ENCODE assay signal across 1 cellular context in genomic region chr1:54865238-54866073, GRCh38.
TF ChIP-seq lines count a peak whose summit lies in the region.

No MANE protein-coding gene starts in this region.

TF ChIP-seq in HepG2, 621 proteins besides CTCF, POLR2A, EP300 and RAD21 (continued from another document and continues in another):
- TF ChIP-seq ZNF407 (CRISPR knock-in tag; IDR thresholded peaks at IDR 0.05; ENCODE audit: not compliant biosample characterization): no peak
- no peak for TF ChIP-seq ZNF430 (CRISPR knock-in tag; IDR thresholded peaks at IDR 0.05)
- TF ChIP-seq, protein P1, sequence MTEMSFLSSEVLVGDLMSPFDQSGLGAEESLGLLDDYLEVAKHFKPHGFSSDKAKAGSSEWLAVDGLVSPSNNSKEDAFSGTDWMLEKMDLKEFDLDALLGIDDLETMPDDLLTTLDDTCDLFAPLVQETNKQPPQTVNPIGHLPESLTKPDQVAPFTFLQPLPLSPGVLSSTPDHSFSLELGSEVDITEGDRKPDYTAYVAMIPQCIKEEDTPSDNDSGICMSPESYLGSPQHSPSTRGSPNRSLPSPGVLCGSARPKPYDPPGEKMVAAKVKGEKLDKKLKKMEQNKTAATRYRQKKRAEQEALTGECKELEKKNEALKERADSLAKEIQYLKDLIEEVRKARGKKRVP (CRISPR knock-in tag; IDR thresholded peaks at IDR 0.05): peak in 1 of 2 experiments; percentile 65; a peak in 1 of 4 replicates
- peak; percentile 74 for TF ChIP-seq HDAC1 (CRISPR knock-in tag; IDR thresholded peaks at IDR 0.05)
- TF ChIP-seq, protein P2, sequence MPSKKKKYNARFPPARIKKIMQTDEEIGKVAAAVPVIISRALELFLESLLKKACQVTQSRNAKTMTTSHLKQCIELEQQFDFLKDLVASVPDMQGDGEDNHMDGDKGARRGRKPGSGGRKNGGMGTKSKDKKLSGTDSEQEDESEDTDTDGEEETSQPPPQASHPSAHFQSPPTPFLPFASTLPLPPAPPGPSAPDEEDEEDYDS (CRISPR knock-in tag; IDR thresholded peaks at IDR 0.05): no peak
- TF ChIP-seq RNF219 (CRISPR knock-in tag; IDR thresholded peaks at IDR 0.05): no peak
- no peak for TF ChIP-seq NONO (IDR thresholded peaks at IDR 0.05)
- peak; percentile 38; the same call in 1 of the 2 replicates for TF ChIP-seq NONO (CRISPR knock-in tag; conservative IDR thresholded peaks at IDR 0.05)
- TF ChIP-seq CERS6 (CRISPR knock-in tag; IDR thresholded peaks at IDR 0.05): no peak
- TF ChIP-seq FOSL2 (CRISPR knock-in tag; IDR thresholded peaks at IDR 0.05): peak; percentile 68; the same call in 1 of the 2 replicates
- no peak for TF ChIP-seq MTERF4 (CRISPR knock-in tag; IDR thresholded peaks at IDR 0.05)
- TF ChIP-seq BRD4 (CRISPR knock-in tag; IDR thresholded peaks at IDR 0.05): no peak
- TF ChIP-seq LCORL (IDR thresholded peaks at IDR 0.05): no peak
- peak; percentile 85 for TF ChIP-seq LCORL (CRISPR knock-in tag; IDR thresholded peaks at IDR 0.05)
- TF ChIP-seq HNF1B (CRISPR knock-in tag; IDR thresholded peaks at IDR 0.05): peak; percentile 87
- TF ChIP-seq TIGD3 (CRISPR knock-in tag; IDR thresholded peaks at IDR 0.05; ENCODE audit: borderline replicate concordance): no peak
- no peak for TF ChIP-seq ZNF678 (CRISPR knock-in tag; IDR thresholded peaks at IDR 0.05)
- peak; percentile 41; the same call in 1 of the 2 replicates for TF ChIP-seq ZNF670 (CRISPR knock-in tag; IDR thresholded peaks at IDR 0.05; ENCODE audit: borderline replicate concordance)
- no peak for TF ChIP-seq HOXA9 (CRISPR knock-in tag; IDR thresholded peaks at IDR 0.05; ENCODE audit: borderline replicate concordance)
- no peak for TF ChIP-seq ZFYVE20 (CRISPR knock-in tag; IDR thresholded peaks at IDR 0.05; ENCODE audit: borderline replicate concordance, low read depth)
- peak; percentile 12 for TF ChIP-seq YY1 (IDR thresholded peaks at IDR 0.05; ENCODE audit: insufficient read depth, insufficient replicate concordance, low read depth, low read length)
- TF ChIP-seq, protein P3, sequence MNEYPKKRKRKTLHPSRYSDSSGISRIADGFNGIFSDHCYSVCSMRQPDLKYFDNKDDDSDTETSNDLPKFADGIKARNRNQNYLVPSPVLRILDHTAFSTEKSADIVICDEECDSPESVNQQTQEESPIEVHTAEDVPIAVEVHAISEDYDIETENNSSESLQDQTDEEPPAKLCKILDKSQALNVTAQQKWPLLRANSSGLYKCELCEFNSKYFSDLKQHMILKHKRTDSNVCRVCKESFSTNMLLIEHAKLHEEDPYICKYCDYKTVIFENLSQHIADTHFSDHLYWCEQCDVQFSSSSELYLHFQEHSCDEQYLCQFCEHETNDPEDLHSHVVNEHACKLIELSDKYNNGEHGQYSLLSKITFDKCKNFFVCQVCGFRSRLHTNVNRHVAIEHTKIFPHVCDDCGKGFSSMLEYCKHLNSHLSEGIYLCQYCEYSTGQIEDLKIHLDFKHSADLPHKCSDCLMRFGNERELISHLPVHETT (CRISPR knock-in tag; conservative IDR thresholded peaks at IDR 0.05): no peak
- TF ChIP-seq, protein P4, sequence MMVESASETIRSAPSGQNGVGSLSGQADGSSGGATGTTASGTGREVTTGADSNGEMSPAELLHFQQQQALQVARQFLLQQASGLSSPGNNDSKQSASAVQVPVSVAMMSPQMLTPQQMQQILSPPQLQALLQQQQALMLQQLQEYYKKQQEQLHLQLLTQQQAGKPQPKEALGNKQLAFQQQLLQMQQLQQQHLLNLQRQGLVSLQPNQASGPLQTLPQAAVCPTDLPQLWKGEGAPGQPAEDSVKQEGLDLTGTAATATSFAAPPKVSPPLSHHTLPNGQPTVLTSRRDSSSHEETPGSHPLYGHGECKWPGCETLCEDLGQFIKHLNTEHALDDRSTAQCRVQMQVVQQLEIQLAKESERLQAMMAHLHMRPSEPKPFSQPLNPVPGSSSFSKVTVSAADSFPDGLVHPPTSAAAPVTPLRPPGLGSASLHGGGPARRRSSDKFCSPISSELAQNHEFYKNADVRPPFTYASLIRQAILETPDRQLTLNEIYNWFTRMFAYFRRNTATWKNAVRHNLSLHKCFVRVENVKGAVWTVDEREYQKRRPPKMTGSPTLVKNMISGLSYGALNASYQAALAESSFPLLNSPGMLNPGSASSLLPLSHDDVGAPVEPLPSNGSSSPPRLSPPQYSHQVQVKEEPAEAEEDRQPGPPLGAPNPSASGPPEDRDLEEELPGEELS (CRISPR knock-in tag; IDR thresholded peaks at IDR 0.05): peak; percentile 83
- TF ChIP-seq PHF5A (CRISPR knock-in tag; IDR thresholded peaks at IDR 0.05; ENCODE audit: low read depth, unreplicated experiment): peak; percentile 70
- 0 out of 2 replicates have a peak, but pooled peaks have one; percentile 63 for TF ChIP-seq PAF1 (CRISPR knock-in tag; IDR thresholded peaks at IDR 0.05)
- 0 out of 2 replicates have a peak, but pooled peaks have one; percentile 62 for TF ChIP-seq MED13 (CRISPR knock-in tag; IDR thresholded peaks at IDR 0.05)
- no peak for TF ChIP-seq MIXL1 (CRISPR knock-in tag; IDR thresholded peaks at IDR 0.05)
- no peak for TF ChIP-seq ZNF879 (CRISPR knock-in tag; IDR thresholded peaks at IDR 0.05)
- TF ChIP-seq, protein P5, sequence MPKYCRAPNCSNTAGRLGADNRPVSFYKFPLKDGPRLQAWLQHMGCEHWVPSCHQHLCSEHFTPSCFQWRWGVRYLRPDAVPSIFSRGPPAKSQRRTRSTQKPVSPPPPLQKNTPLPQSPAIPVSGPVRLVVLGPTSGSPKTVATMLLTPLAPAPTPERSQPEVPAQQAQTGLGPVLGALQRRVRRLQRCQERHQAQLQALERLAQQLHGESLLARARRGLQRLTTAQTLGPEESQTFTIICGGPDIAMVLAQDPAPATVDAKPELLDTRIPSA (CRISPR knock-in tag; IDR thresholded peaks at IDR 0.05; ENCODE audit: borderline replicate concordance): no peak
- TF ChIP-seq ZNF883 (CRISPR knock-in tag; IDR thresholded peaks at IDR 0.05; ENCODE audit: not compliant biosample characterization): no peak
- TF ChIP-seq SATB2 (CRISPR knock-in tag; IDR thresholded peaks at IDR 0.05): 0 out of 2 replicates have a peak, but pooled peaks have one; percentile 35
- TF ChIP-seq ZIK1 (CRISPR knock-in tag; IDR thresholded peaks at IDR 0.05; ENCODE audit: borderline replicate concordance, low read depth): no peak
- 0 out of 2 replicates have a peak, but pooled peaks have one; percentile 55 for TF ChIP-seq ARNTL (CRISPR knock-in tag; IDR thresholded peaks at IDR 0.05)
